1 cellular context compared by ENCODE assay signal in genomic region chr2:169562084-169562483, GRCh38. TPM values are rescaled to one million over a fixed set of nuclear protein-coding genes. Genes with fewer than 3 reads are reported as not detected.
"Had no signal": no experiment of that assay in that cellular context is flagged by ENCODE, and none has a peak within 500 bp of the region (broad histone marks: within the 10 kb centered on the region; RNA-seq: fewer than 3 reads in every experiment).

No MANE protein-coding gene starts in this region.

RNA-seq across cellular contexts. Expression of gene KLHL41, which starts 52.6 kb away (rescaled TPM):
- total RNA-seq: natural killer cell had no signal
